In the genomic region with DNA sequence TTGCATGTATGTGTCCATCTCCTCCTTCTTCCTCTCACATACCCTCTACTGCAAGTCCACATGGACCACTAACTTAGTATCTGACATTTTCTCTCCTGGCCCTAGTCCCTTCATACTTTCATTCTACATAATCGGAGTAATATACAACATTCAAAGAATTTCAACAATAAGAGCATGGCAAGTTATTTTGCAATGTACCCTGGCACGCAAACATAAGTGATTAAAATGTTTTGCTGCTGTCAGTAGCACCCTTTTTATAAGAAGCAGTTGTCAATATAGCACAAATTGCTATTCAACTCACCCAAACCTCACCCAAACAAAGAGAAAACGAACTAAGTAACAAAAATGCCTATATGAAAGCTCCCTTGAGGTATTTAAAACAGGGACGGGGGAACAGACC, we compare ENCODE assay signal across 8 cellular contexts.
DNase-seq lines count a peak whose midpoint lies in the region; ATAC-seq and TF ChIP-seq lines count a peak whose summit lies in the region.

No MANE protein-coding gene starts in this region.

- H3K36me3 Mint-ChIP-seq in T-helper 1 cell treated with Interleukin-12 subunit alpha and Interleukin-12 subunit beta and Interleukin-4 antibody, amounts not matched to agents 30 μg/mL and 1 μg/mL, for 36 hours (ENCODE audit: low read depth) = peaks cover 15% of the 10 kb centered on the region

- H3K27ac Mint-ChIP-seq in T-helper 1 cell treated with Interleukin-12 subunit alpha and Interleukin-12 subunit beta and Interleukin-4 antibody, amounts not matched to agents 30 μg/mL and 1 μg/mL, for 36 hours = peak overlapping the region; percentile 98

- TF ChIP-seq CTCF in GM12865 (IDR thresholded peaks at IDR 0.05; ENCODE audit: insufficient read depth, low read depth, low read length, missing control alignments) = no peak
- no peak for TF ChIP-seq CTCF in fibroblast of pulmonary artery (IDR thresholded peaks at IDR 0.05; ENCODE audit: low read length, missing control alignments)

- no peaks in the 10 kb centered on the region for H3K9me3 Mint-ChIP-seq in T-helper 1 cell treated with Interleukin-12 subunit alpha and Interleukin-12 subunit beta and Interleukin-4 antibody, amounts not matched to agents 30 μg/mL and 1 μg/mL, for 36 hours

- peaks cover 41% of the 10 kb centered on the region for H3K4me1 Mint-ChIP-seq in T-helper 1 cell treated with Interleukin-12 subunit alpha and Interleukin-12 subunit beta and Interleukin-4 antibody, amounts not matched to agents 30 μg/mL and 1 μg/mL, for 36 hours (ENCODE audit: low read depth)

- H3K36me3 ChIP-seq in rectal smooth muscle tissue (ENCODE audit: control insufficient read depth, insufficient read depth, low read length) = no peaks in the 10 kb centered on the region

- peak overlapping the region; percentile 99 for H3K4me3 Mint-ChIP-seq in T-helper 1 cell treated with Interleukin-12 subunit alpha and Interleukin-12 subunit beta and Interleukin-4 antibody, amounts not matched to agents 30 μg/mL and 1 μg/mL, for 36 hours

- H3K27me3 Mint-ChIP-seq in T-helper 1 cell treated with Interleukin-12 subunit alpha and Interleukin-12 subunit beta and Interleukin-4 antibody, amounts not matched to agents 30 μg/mL and 1 μg/mL, for 36 hours (ENCODE audit: low read depth) = peaks cover 5% of the 10 kb centered on the region

- ATAC-seq in GM18520 (IDR thresholded peaks at IDR 0.05; ENCODE audit: unreplicated experiment) = no peak

- DNase-seq in GM12865 (ENCODE audit: low read depth) (peak; percentile 16), fibroblast of pulmonary artery (ENCODE audit: low read depth) (peak; percentile 14), NCI-H748 (lab: John Stamatoyannopoulos, UW; ENCODE audit: unreplicated experiment) (no peak), KG1 (lab: John Stamatoyannopoulos, UW) (no peak), germinal center (ENCODE audit: low spot score) (no peak)

- peak overlapping the region; percentile 96 for H3K27ac ChIP-seq in rectal smooth muscle tissue (ENCODE audit: low read depth, low read length)

- H3K27me3 ChIP-seq in rectal smooth muscle tissue (ENCODE audit: control insufficient read depth, insufficient read depth, low read length) = no peaks in the 10 kb centered on the region

- H3K4me1 ChIP-seq in rectal smooth muscle tissue (ENCODE audit: control insufficient read depth, insufficient read depth, low read length) = peaks cover 12% of the 10 kb centered on the region

- no peak overlapping the region for H3K9ac ChIP-seq in rectal smooth muscle tissue (ENCODE audit: low read length)

- H3K4me3 ChIP-seq in GM12865 (ENCODE audit: low read depth, low read length) = peak overlapping the region; percentile 82
- H3K4me3 ChIP-seq in fibroblast of pulmonary artery (replicated peaks; ENCODE audit: low read depth, low read length) = peak overlapping the region; percentile 81
- peak overlapping the region; percentile 92 for H3K4me3 ChIP-seq in rectal smooth muscle tissue (ENCODE audit: low read length)

Comparison
In these comparisons a context has a peak if more than half of its experiments do, and no peak if none do; other contexts are left out.
1. DNase-seq: peak in GM12865 (single experiment) and fibroblast of pulmonary artery (single experiment); none in NCI-H748 (single experiment), KG1 (single experiment) and germinal center (single experiment).
2. Peak in every context shown above with its lines, with median percentiles within 50 percentile points of each other: H3K4me3 ChIP-seq.